10 cellular contexts compared by ENCODE assay signal in the genomic region with DNA sequence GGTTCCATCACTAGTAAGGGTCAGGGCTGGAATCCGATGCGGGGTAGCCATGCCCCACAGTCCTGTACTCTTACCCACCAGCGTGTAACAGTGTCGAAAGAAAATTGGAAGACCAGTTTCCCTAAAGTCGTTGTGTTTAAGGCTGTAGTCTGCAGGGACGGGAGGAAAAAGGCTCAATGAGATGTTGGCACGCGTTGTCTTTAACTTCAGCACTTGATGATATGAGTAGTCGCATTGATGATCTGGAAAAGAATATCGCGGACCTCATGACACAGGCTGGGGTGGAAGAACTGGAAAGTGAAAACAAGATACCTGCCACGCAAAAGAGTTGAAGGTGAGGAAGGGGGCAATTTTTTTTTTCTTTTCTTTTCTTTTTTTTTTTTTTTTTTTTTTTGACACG. TPM values are rescaled to one million over a fixed set of nuclear protein-coding genes. Genes with fewer than 3 reads are reported as not detected.
DNase-seq lines count a peak whose midpoint lies in the region; ATAC-seq, FAIRE-seq and TF ChIP-seq lines count a peak whose summit lies in the region.
"Had no signal": no experiment of that assay in that cellular context is flagged by ENCODE, and none has a peak within 500 bp of the region (broad histone marks: within the 10 kb centered on the region; RNA-seq: fewer than 3 reads in every experiment).

No MANE protein-coding gene starts in this region.

- peak overlapping the region; percentile 89 to 96; a peak in 3 of 4 replicates for H3K9ac ChIP-seq in K562 (ENCODE audit: insufficient read depth in 1 of 2, low read depth in 2 of 2, low read length in 2 of 2)
- peak overlapping the region; percentile 92 for H3K9ac ChIP-seq in mesenchymal stem cell (ENCODE audit: low read length)

- H3K9me1 ChIP-seq in K562 (ENCODE audit: control insufficient read depth, insufficient read depth, low read length), result peaks cover 3% of the 10 kb centered on the region

- DNase-seq in activated naive CD4-positive, alpha-beta T cell treated with anti-CD3 and anti-CD28 coated beads, Interleukin-2, amount 10 ng/mL, durations not matched to agents 7 days and 5 days, result no peak
- no peak for DNase-seq in activated naive CD4-positive, alpha-beta T cell (lab: John Stamatoyannopoulos, UW)
- DNase-seq in K562 (ENCODE audit: extremely low read depth in 1 of 4, low spot score in 3 of 4) (no peak), mesenchymal stem cell (peak; percentile 10), type B pancreatic cell (ENCODE audit: extremely low spot score, unreplicated experiment) (no peak), NCI-H2171 treated with DMSO at 0.1 percent for 48 hours (lab: John Stamatoyannopoulos, UW) (no peak)
- DNase-seq in activated CD4-positive, CD25-positive, alpha-beta regulatory T cell (lab: John Stamatoyannopoulos, UW), result no peak
- DNase-seq: activated CD4-positive, CD25-positive, alpha-beta regulatory T cell treated with anti-CD3 and anti-CD28 coated beads, Interleukin-2, amount 50 U/mL, for 72 hours; islet precursor cell had no signal

- H2BK120ac ChIP-seq in mesenchymal stem cell (ENCODE audit: low read depth, low read length), result no peak overlapping the region

- H3K4me1 ChIP-seq in K562 (replicated peaks in 1 of 2; ENCODE audit: control insufficient read depth in 2 of 2, insufficient read depth in 2 of 2, low read length in 2 of 2) (peaks cover 4 to 9% of the 10 kb centered on the region in 2 experiments; a peak in 4 of 5 replicates), mesenchymal stem cell (ENCODE audit: control insufficient read depth, insufficient read depth, low read depth, low read length) (peaks cover 10% of the 10 kb centered on the region)

- H3K14ac ChIP-seq in mesenchymal stem cell (ENCODE audit: low read length in 2 of 2), result peak overlapping the region in 1 of 2 experiments; percentile 65

- H4K91ac ChIP-seq in mesenchymal stem cell (ENCODE audit: low read length), result no peak overlapping the region

- TF ChIP-seq RAD21 in K562 (CRISPR knock-in tag; conservative IDR thresholded peaks at IDR 0.05 in 1 of 2, IDR thresholded peaks at IDR 0.05 in 1 of 2), result no peak

- H3K27me3 ChIP-seq in K562 (ENCODE audit: control insufficient read depth in 2 of 2, insufficient read depth in 2 of 2, low read length in 2 of 2), result peaks cover 4 to 9% of the 10 kb centered on the region in 2 experiments; a peak in 3 of 5 replicates
- no peaks in the 10 kb centered on the region for H3K27me3 ChIP-seq in mesenchymal stem cell (ENCODE audit: control insufficient read depth in 1 of 2, insufficient read depth in 1 of 2, low read length in 2 of 2)

- no peak overlapping the region for H3K4ac ChIP-seq in mesenchymal stem cell (ENCODE audit: low read depth in 1 of 2, low read length in 2 of 2)

- peak; percentile 65 for FAIRE-seq in K562 (lab: Jason Lieb, UNC)

- intact Hi-C loops in K562 (cut with micrococcal nuclease), result no loop called here

- no peak overlapping the region for H3K18ac ChIP-seq in mesenchymal stem cell (ENCODE audit: low read depth in 1 of 2, low read length in 2 of 2)

- TSS peak; percentile 57 for BruUV-seq in K562 (replicated peaks; lab: Mats Ljungman, UMichigan)

- peaks cover 30% of the 10 kb centered on the region for H3K36me3 Mint-ChIP-seq in activated naive CD4-positive, alpha-beta T cell treated with anti-CD3 and anti-CD28 coated beads, Interleukin-2, amount 10 ng/mL, durations not matched to agents 7 days and 5 days
- peaks cover 26% of the 10 kb centered on the region for H3K36me3 Mint-ChIP-seq in type B pancreatic cell

- H2BK5ac ChIP-seq in mesenchymal stem cell (ENCODE audit: low read depth, low read length, poor library complexity, severe bottlenecking), result no peak overlapping the region

- ATAC-seq in K562, result no peak
- ATAC-seq in HG02840 (IDR thresholded peaks at IDR 0.05; ENCODE audit: low FRiP score, unreplicated experiment), result no peak

- peaks cover 4% of the 10 kb centered on the region for H3K79me1 ChIP-seq in mesenchymal stem cell (replicated peaks; ENCODE audit: low read length, poor library complexity, severe bottlenecking)

- peaks cover 2% of the 10 kb centered on the region for H3K27me3 Mint-ChIP-seq in activated naive CD4-positive, alpha-beta T cell treated with anti-CD3 and anti-CD28 coated beads, Interleukin-2, amount 10 ng/mL, durations not matched to agents 7 days and 5 days
- H3K27me3 Mint-ChIP-seq in type B pancreatic cell, result no peaks in the 10 kb centered on the region

- no peak overlapping the region for H2BK12ac ChIP-seq in mesenchymal stem cell (ENCODE audit: low read length in 2 of 2)

- peak overlapping the region; percentile 90 for H3K27ac Mint-ChIP-seq in activated naive CD4-positive, alpha-beta T cell treated with anti-CD3 and anti-CD28 coated beads, Interleukin-2, amount 10 ng/mL, durations not matched to agents 7 days and 5 days
- peak overlapping the region; percentile 85 for H3K27ac Mint-ChIP-seq in type B pancreatic cell

- H3K4me2 ChIP-seq in K562 (ENCODE audit: insufficient read depth, low read length), result peak overlapping the region; percentile 82
- peak overlapping the region; percentile 89 for H3K4me2 ChIP-seq in mesenchymal stem cell (ENCODE audit: low read length, poor library complexity, severe bottlenecking)

- no peak overlapping the region for H4K8ac ChIP-seq in mesenchymal stem cell (ENCODE audit: low read length)

- H3K36me3 ChIP-seq in K562 (ENCODE audit: control insufficient read depth, insufficient read depth, low read length) (peaks cover 36% of the 10 kb centered on the region), mesenchymal stem cell (ENCODE audit: control insufficient read depth in 1 of 2, insufficient read depth in 2 of 2, low read depth in 1 of 2, low read length in 2 of 2) (peaks cover 13 to 29% of the 10 kb centered on the region in 2 experiments)

- no peak for TF ChIP-seq POLR2A in K562 (conservative IDR thresholded peaks at IDR 0.05)

- 80% methylated on average over 12 of the region's 13 CpGs for WGBS in K562 (ENCODE audit: insufficient coverage, low coverage, missing lambda C conversion rate)
- 96% methylated on average over 12 of the region's 13 CpGs for WGBS in mesenchymal stem cell

- peak overlapping the region; percentile 5 for H2AK5ac ChIP-seq in mesenchymal stem cell (ENCODE audit: low read length, severe bottlenecking)

- in situ Hi-C loops in K562 (cut with MboI), result no loop called here

- peaks cover 6% of the 10 kb centered on the region; the same call in 1 of the 2 replicates for H4K20me1 ChIP-seq in K562 (replicated peaks; ENCODE audit: control insufficient read depth, insufficient read depth, low read length)

- H3K23ac ChIP-seq in mesenchymal stem cell (ENCODE audit: low read length in 2 of 2), result peak overlapping the region in 1 of 2 experiments; percentile 59

- H3K79me2 ChIP-seq in K562 (ENCODE audit: control insufficient read depth, insufficient read depth, low read length), result peaks cover 22% of the 10 kb centered on the region

- CTCF ChIA-PET in activated naive CD4-positive, alpha-beta T cell treated with anti-CD3 and anti-CD28 coated beads, Interleukin-2, amount 10 ng/mL, durations not matched to agents 7 days and 5 days (lab: Charles Lee), result no interaction called here
- CTCF ChIA-PET in K562 (lab: Yijun Ruan, JAX; ENCODE audit: low intra/inter-chr PET ratio), result no interaction called here

- no peak overlapping the region for H2BK15ac ChIP-seq in mesenchymal stem cell (ENCODE audit: low read depth, poor library complexity, severe bottlenecking)

- POLR2A ChIA-PET in K562 (lab: Yijun Ruan, JAX), result interaction anchor here (0.5 to 1.8 kb wide), 4 partner anchors 16 to 205 kb away, joined by 3 to 4 read pairs (median 3); no protein-coding TSS in a partner anchor

- peak overlapping the region; percentile 97 for H3K4me3 Mint-ChIP-seq in activated naive CD4-positive, alpha-beta T cell treated with anti-CD3 and anti-CD28 coated beads, Interleukin-2, amount 10 ng/mL, durations not matched to agents 7 days and 5 days
- H3K4me3 Mint-ChIP-seq in type B pancreatic cell, result peak overlapping the region; percentile 97

- H3K9me3 ChIP-seq in K562 (replicated peaks; ENCODE audit: control insufficient read depth, insufficient read depth, low read depth, low read length), result no peaks in the 10 kb centered on the region
- H3K9me3 ChIP-seq in mesenchymal stem cell (ENCODE audit: control insufficient read depth, low read length), result no peaks in the 10 kb centered on the region

- no peak for TF ChIP-seq EP300 in K562 (IDR thresholded peaks at IDR 0.05; ENCODE audit: low read length)

- no peak for TF ChIP-seq CTCF in K562 (IDR thresholded peaks at IDR 0.05 in 2 of 3, conservative IDR thresholded peaks at IDR 0.05 in 1 of 3; ENCODE audit: insufficient read depth in 2 of 3, low read depth in 1 of 3, low read length in 3 of 3)
- TF ChIP-seq CTCF in type B pancreatic cell (conservative IDR thresholded peaks at IDR 0.05), result no peak

- H3K4me3 ChIP-seq in K562, result peak overlapping the region; percentile 90
- H3K4me3 ChIP-seq in mesenchymal stem cell (ENCODE audit: insufficient read depth in 1 of 2, low read depth in 1 of 2, low read length in 2 of 2), result peak overlapping the region in 1 of 2 experiments; percentile 93

- H3K4me1 Mint-ChIP-seq in activated naive CD4-positive, alpha-beta T cell treated with anti-CD3 and anti-CD28 coated beads, Interleukin-2, amount 10 ng/mL, durations not matched to agents 7 days and 5 days, result peaks cover 43% of the 10 kb centered on the region
- peaks cover 36% of the 10 kb centered on the region for H3K4me1 Mint-ChIP-seq in type B pancreatic cell (ENCODE audit: unreplicated experiment)

- H3K27ac ChIP-seq in K562 (ENCODE audit: extremely low read depth, low read depth, low read length), result no peak overlapping the region
- peak overlapping the region; percentile 4 for H3K27ac ChIP-seq in mesenchymal stem cell (ENCODE audit: low read length, poor library complexity, severe bottlenecking)

- no peak overlapping the region for H2AFZ ChIP-seq in K562 (ENCODE audit: low read depth, low read length)
- H2AFZ ChIP-seq in mesenchymal stem cell (ENCODE audit: low read depth, low read length), result no peak overlapping the region

- no peaks in the 10 kb centered on the region for H3K9me3 Mint-ChIP-seq in activated naive CD4-positive, alpha-beta T cell treated with anti-CD3 and anti-CD28 coated beads, Interleukin-2, amount 10 ng/mL, durations not matched to agents 7 days and 5 days
- H3K9me3 Mint-ChIP-seq in type B pancreatic cell, result no peaks in the 10 kb centered on the region

RNA-seq across cellular contexts. Expression of a gene that starts 1.3 kb away (rescaled TPM):
- 20.4 and 22.1 TPM in 2 replicates for total RNA-seq in K562 (2011; cell fraction: chromatin; rRNA removed; ENCODE audit: low replicate concordance)
- 17.9 and 20.3 TPM in 2 replicates for total RNA-seq in K562 (2011; cell fraction: nucleolus; rRNA removed)
- 19.2 and 31.9 TPM in 2 replicates for total RNA-seq in K562 (2011; cell fraction: nucleoplasm; rRNA removed)
- total RNA-seq in K562 (2014; rRNA removed), result 180 and 218 TPM in 2 replicates
- 157 and 161 TPM in 2 replicates for total RNA-seq in K562 (2014; rRNA removed; fragmentation: Illumina TruSeq; extraction: Trizol)
- 152 and 172 TPM in 2 replicates for total RNA-seq in K562 (2015; rRNA removed; fragmentation: Illumina TruSeq; extraction: Trizol)
- total RNA-seq in K562 (2021), result 156 and 175 TPM in 2 replicates
- polyA plus RNA-seq in K562 (2011; rRNA removed), result 191 and 257 TPM in 2 replicates
- 49.3 and 72.5 TPM in 2 replicates for polyA plus RNA-seq in K562 (2011; cell fraction: cytosol; rRNA removed)
- polyA plus RNA-seq in K562 (2011; cell fraction: nucleus; rRNA removed), result 61.5 and 101 TPM in 2 replicates
- 147 and 385 TPM in 2 replicates for polyA plus RNA-seq in K562 (2012)
- 84.9 and 112 TPM in 2 replicates for polyA plus RNA-seq in K562 (2014; fragmentation: Illumina TruSeq; extraction: Trizol)
- 100 to 1,000 TPM; 619 to 677 TPM for polyA plus RNA-seq in K562 (2014; fragmentation: Nextera tagmentation; extraction: Ambion mirVana)
- polyA plus RNA-seq in K562 (2014; rRNA removed), result 204 and 301 TPM in 2 replicates
- 137 and 158 TPM in 2 replicates for polyA minus RNA-seq in K562 (2011; rRNA and poly(A)+ RNA removed)
- polyA minus RNA-seq in K562 (2011; cell fraction: cytosol; rRNA and poly(A)+ RNA removed), result 30.6 and 37.9 TPM in 2 replicates
- 15.1 and 25.3 TPM in 2 replicates for polyA minus RNA-seq in K562 (2011; cell fraction: nucleus; rRNA and poly(A)+ RNA removed)
- 183 TPM for polyA plus RNA-seq in mesenchymal stem cell (2013, experiment 1 of 2)
- polyA plus RNA-seq in mesenchymal stem cell (2013, experiment 2 of 2), result 189 TPM
- 139 and 226 TPM in 2 replicates for total RNA-seq in type B pancreatic cell (ENCODE audit: low replicate concordance)
